In genomic region chr6:125231133-125231532, GRCh38 we compare ENCODE assay signal across 17 cellular contexts.
DNase-seq lines count a peak whose midpoint lies in the region; ATAC-seq and TF ChIP-seq lines count a peak whose summit lies in the region.
"Had no signal": no experiment of that assay in that cellular context is flagged by ENCODE, and none has a peak within 500 bp of the region (broad histone marks: within the 10 kb centered on the region; RNA-seq: fewer than 3 reads in every experiment).

No MANE protein-coding gene starts in this region.

- no peaks in the 10 kb centered on the region for H3K79me2 ChIP-seq in trophoblast cell (ENCODE audit: control insufficient read depth, insufficient read depth, low read length, poor library complexity)

- no peak overlapping the region for H3K14ac ChIP-seq in trophoblast cell (ENCODE audit: low read length)

- WGBS in trophoblast cell (ENCODE audit: extremely low coverage, insufficient coverage, insufficient read length): no CpG with 5 or more reads among the region's 1 CpG

- H3K9me3 ChIP-seq in right atrium auricular region (no peaks in the 10 kb centered on the region), trophoblast cell (ENCODE audit: insufficient read depth, low read depth, low read length) (no peaks in the 10 kb centered on the region), upper lobe of right lung (no peaks in the 10 kb centered on the region)
- H3K9me3 ChIP-seq: BLaER1 had no signal

- no peak for DNase-seq in Right ventricle myocardium superior
- no peak for DNase-seq in right atrium auricular region (ENCODE audit: low spot score)
- DNase-seq in left ventricle myocardium superior: no peak
- no peak for DNase-seq in trophoblast cell
- no peak for DNase-seq in upper lobe of right lung
- DNase-seq in NCI-H1105 treated with DMSO at 0.1 percent for 48 hours (lab: John Stamatoyannopoulos, UW): no peak
- DNase-seq in stimulated activated CD4-positive, alpha-beta T cell treated with anti-CD3 and anti-CD28 coated beads, Interleukin-2, amount 100 ng/mL, for 48 hours: no peak
- DNase-seq: DMS79 treated with DMSO at 0.1 percent for 48 hours, GOT3, KBM-7, NCI-H1092, NCI-H2081 treated with DMSO at 0.1 percent for 48 hours, NCI-H226, NCI-H526, SIG-M5 had no signal

- H2BK12ac ChIP-seq in trophoblast cell (ENCODE audit: low read length): no peak overlapping the region

- no peak overlapping the region for H3K23ac ChIP-seq in trophoblast cell (ENCODE audit: low read length)

- no peak overlapping the region for H3K27ac ChIP-seq in right atrium auricular region
- H3K27ac ChIP-seq in trophoblast cell (ENCODE audit: low read depth, low read length): no peak overlapping the region
- H3K27ac ChIP-seq in upper lobe of right lung: no peak overlapping the region
- H3K27ac ChIP-seq: BLaER1 had no signal

- no peak overlapping the region for H3K4ac ChIP-seq in trophoblast cell (ENCODE audit: low read depth, low read length)

- H4K91ac ChIP-seq in trophoblast cell (ENCODE audit: low read depth, low read length): no peak overlapping the region

- intact Hi-C loops in Right ventricle myocardium superior (cut with DNase I) (no loop called here), left ventricle myocardium superior (cut with micrococcal nuclease) (no loop called here), upper lobe of right lung (cut with DNase I) (no loop called here)

- H4K12ac ChIP-seq in trophoblast cell (ENCODE audit: low read depth, low read length): no peak overlapping the region

- no peak overlapping the region for H2BK5ac ChIP-seq in trophoblast cell (ENCODE audit: low read depth, low read length, poor library complexity)

- TF ChIP-seq CTCF in right atrium auricular region (IDR thresholded peaks at IDR 0.05) (no peak), upper lobe of right lung (IDR thresholded peaks at IDR 0.05) (no peak)

- peaks cover 3% of the 10 kb centered on the region for H3K79me1 ChIP-seq in trophoblast cell (ENCODE audit: low read length)

- no peak overlapping the region for H2BK120ac ChIP-seq in trophoblast cell (ENCODE audit: insufficient read depth, low read length, poor library complexity)

- H2AK5ac ChIP-seq in trophoblast cell (ENCODE audit: low read length): no peak overlapping the region

- no peak overlapping the region for H3K9ac ChIP-seq in trophoblast cell (ENCODE audit: low read length)
- H3K9ac ChIP-seq: BLaER1 had no signal

- H3K27me3 ChIP-seq in right atrium auricular region (no peaks in the 10 kb centered on the region), trophoblast cell (ENCODE audit: insufficient read depth, low read length) (no peaks in the 10 kb centered on the region), upper lobe of right lung (no peaks in the 10 kb centered on the region)
- H3K27me3 ChIP-seq: BLaER1 had no signal

- no peak overlapping the region for H4K8ac ChIP-seq in trophoblast cell (ENCODE audit: low read depth, low read length)

- peak overlapping the region; percentile 56 for H3K18ac ChIP-seq in trophoblast cell (ENCODE audit: low read length)

- H3K4me1 ChIP-seq in right atrium auricular region (peaks cover 0 to 16% of the 10 kb centered on the region in 2 donors), trophoblast cell (ENCODE audit: control insufficient read depth in 1 of 2, insufficient read depth in 2 of 2, low read length in 2 of 2) (peaks cover 0 to 2% of the 10 kb centered on the region in 2 experiments), upper lobe of right lung (peaks cover 3% of the 10 kb centered on the region)
- H3K4me1 ChIP-seq: BLaER1 had no signal

- H3K4me3 ChIP-seq in right atrium auricular region (no peak overlapping the region), trophoblast cell (ENCODE audit: low read depth, low read length) (no peak overlapping the region), upper lobe of right lung (no peak overlapping the region)
- H3K4me3 ChIP-seq: BLaER1 had no signal

- no peak overlapping the region for H2AFZ ChIP-seq in trophoblast cell (ENCODE audit: insufficient read depth, low read length, poor library complexity)

- ATAC-seq in Right ventricle myocardium superior (ENCODE audit: poor library complexity): peak; percentile 54
- peak; percentile 66 for ATAC-seq in left ventricle myocardium superior
- ATAC-seq in upper lobe of right lung: peak; percentile 45
- ATAC-seq in GM21737 (IDR thresholded peaks at IDR 0.05; ENCODE audit: unreplicated experiment): no peak

- H3K36me3 ChIP-seq in right atrium auricular region: no peaks in the 10 kb centered on the region
- H3K36me3 ChIP-seq in trophoblast cell (ENCODE audit: control insufficient read depth in 1 of 2, insufficient read depth in 2 of 2, low read length in 2 of 2): no peaks in the 10 kb centered on the region
- no peaks in the 10 kb centered on the region for H3K36me3 ChIP-seq in upper lobe of right lung
- H3K36me3 ChIP-seq: BLaER1 had no signal

- H3K4me2 ChIP-seq in trophoblast cell (ENCODE audit: low read length): no peak overlapping the region
- H3K4me2 ChIP-seq: BLaER1 had no signal
